Comparison of ENCODE assay signal across 11 cellular contexts in the genomic region with DNA sequence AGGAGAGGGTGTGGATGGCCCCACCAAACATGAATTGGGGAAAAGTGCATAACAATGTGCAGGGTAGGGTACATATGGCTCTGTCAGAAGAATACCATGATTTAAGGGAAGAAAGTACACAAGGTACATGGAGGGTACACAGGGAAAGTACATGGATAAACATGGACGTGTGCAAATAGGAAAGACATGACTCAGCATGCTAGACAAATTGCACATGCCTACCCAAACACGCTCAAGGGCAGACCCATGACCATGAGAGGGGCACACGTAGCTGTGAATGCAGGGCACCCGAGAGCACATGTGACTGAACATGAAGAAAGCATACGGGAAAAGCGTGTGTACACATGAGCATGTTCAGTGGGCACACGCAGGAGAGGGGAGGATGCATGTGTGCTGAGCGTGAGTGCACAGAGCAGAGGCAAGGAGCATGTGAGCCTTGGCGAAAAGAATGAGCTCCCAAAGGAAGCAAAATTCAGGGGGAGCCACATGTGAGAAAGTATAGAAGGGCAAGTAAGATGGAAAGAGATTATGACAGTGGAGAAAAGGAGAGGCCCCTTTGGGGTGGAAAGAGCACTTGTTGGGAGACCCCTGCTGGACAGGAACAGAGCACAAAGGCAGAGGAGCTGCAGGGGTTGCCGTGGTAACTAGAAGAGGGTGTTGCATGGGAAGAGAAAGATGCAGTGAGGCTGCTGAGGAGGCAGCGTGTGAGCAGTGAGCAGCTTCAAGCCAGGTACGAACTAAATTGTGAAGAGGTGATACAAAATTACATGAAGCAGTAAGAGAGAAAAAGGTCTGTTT. TPM values are rescaled to one million over a fixed set of nuclear protein-coding genes. Genes with fewer than 3 reads are reported as not detected.
A peak's percentile ranks its signal among the peaks of the same experiment; 100 is the strongest.
DNase-seq lines count a peak whose midpoint lies in the region; TF ChIP-seq lines count a peak whose summit lies in the region.
"Had no signal": no experiment of that assay in that cellular context is flagged by ENCODE, and none has a peak within 500 bp of the region (broad histone marks: within the 10 kb centered on the region; RNA-seq: fewer than 3 reads in every experiment).

No MANE protein-coding gene starts in this region.

- no peaks in the 10 kb centered on the region for H3K27me3 ChIP-seq in brain microvascular endothelial cell (replicated peaks)

- no peak overlapping the region for H3K4me3 Mint-ChIP-seq in activated naive CD4-positive, alpha-beta T cell treated with anti-CD3 and anti-CD28 coated beads for 36 hours
- no peak overlapping the region for H3K4me3 Mint-ChIP-seq in activated T-helper 2 cell treated with anti-CD3 and anti-CD28 coated beads, Interferon-gamma antibody, Interleukin-2, Interleukin-4, amounts not matched to agents 10 μg/mL and 5 μg/mL and 100 μg/mL, durations not matched to agents 14 hours and 24 hours and 36 hours (ENCODE audit: low read depth)
- H3K4me3 Mint-ChIP-seq: immature natural killer cell had no signal

- peaks cover 47% of the 10 kb centered on the region for H3K36me3 ChIP-seq in brain microvascular endothelial cell (replicated peaks)

- no peaks in the 10 kb centered on the region for H3K9me3 Mint-ChIP-seq in activated naive CD4-positive, alpha-beta T cell treated with anti-CD3 and anti-CD28 coated beads for 36 hours
- no peaks in the 10 kb centered on the region for H3K9me3 Mint-ChIP-seq in activated T-helper 2 cell treated with anti-CD3 and anti-CD28 coated beads, Interferon-gamma antibody, Interleukin-2, Interleukin-4, amounts not matched to agents 10 μg/mL and 5 μg/mL and 100 μg/mL, durations not matched to agents 14 hours and 24 hours and 36 hours

- peak; percentile 64 for TF ChIP-seq CTCF in brain microvascular endothelial cell (IDR thresholded peaks at IDR 0.05; ENCODE audit: low read depth, low read length, missing control alignments)

- no peak overlapping the region for H3K27ac Mint-ChIP-seq in activated naive CD4-positive, alpha-beta T cell treated with anti-CD3 and anti-CD28 coated beads for 36 hours
- H3K27ac Mint-ChIP-seq in activated T-helper 2 cell treated with anti-CD3 and anti-CD28 coated beads, Interferon-gamma antibody, Interleukin-2, Interleukin-4, amounts not matched to agents 10 μg/mL and 5 μg/mL and 100 μg/mL, durations not matched to agents 14 hours and 24 hours and 36 hours = no peak overlapping the region
- H3K27ac Mint-ChIP-seq: immature natural killer cell had no signal

- in situ Hi-C loops in brain microvascular endothelial cell (cut with HindIII; ENCODE audit: low pct_ligation_motif_present, low sequenced_read_pairs) = no loop called here

- no peaks in the 10 kb centered on the region for H3K4me1 Mint-ChIP-seq in activated naive CD4-positive, alpha-beta T cell treated with anti-CD3 and anti-CD28 coated beads for 36 hours (ENCODE audit: low read depth)
- no peaks in the 10 kb centered on the region for H3K4me1 Mint-ChIP-seq in activated T-helper 2 cell treated with anti-CD3 and anti-CD28 coated beads, Interferon-gamma antibody, Interleukin-2, Interleukin-4, amounts not matched to agents 10 μg/mL and 5 μg/mL and 100 μg/mL, durations not matched to agents 14 hours and 24 hours and 36 hours (ENCODE audit: low read depth)
- H3K4me1 Mint-ChIP-seq: immature natural killer cell had no signal

- intact Hi-C loops in activated naive CD4-positive, alpha-beta T cell treated with anti-CD3 and anti-CD28 coated beads for 36 hours (cut with micrococcal nuclease) = no loop called here
- intact Hi-C loops in activated T-helper 2 cell treated with anti-CD3 and anti-CD28 coated beads, Interferon-gamma antibody, Interleukin-2, Interleukin-4, amounts not matched to agents 10 μg/mL and 5 μg/mL and 100 μg/mL, durations not matched to agents 14 hours and 24 hours and 36 hours (cut with micrococcal nuclease) = no loop called here

- H3K36me3 Mint-ChIP-seq in activated naive CD4-positive, alpha-beta T cell treated with anti-CD3 and anti-CD28 coated beads for 36 hours (ENCODE audit: low read depth) = peaks cover 5% of the 10 kb centered on the region
- H3K36me3 Mint-ChIP-seq in activated T-helper 2 cell treated with anti-CD3 and anti-CD28 coated beads, Interferon-gamma antibody, Interleukin-2, Interleukin-4, amounts not matched to agents 10 μg/mL and 5 μg/mL and 100 μg/mL, durations not matched to agents 14 hours and 24 hours and 36 hours (ENCODE audit: low read depth) = no peaks in the 10 kb centered on the region

- no peak overlapping the region for H3K27ac ChIP-seq in brain microvascular endothelial cell
- H3K27ac ChIP-seq: HL-60 had no signal

- H3K27me3 Mint-ChIP-seq in activated naive CD4-positive, alpha-beta T cell treated with anti-CD3 and anti-CD28 coated beads for 36 hours (ENCODE audit: low read depth) = no peaks in the 10 kb centered on the region
- no peaks in the 10 kb centered on the region for H3K27me3 Mint-ChIP-seq in activated T-helper 2 cell treated with anti-CD3 and anti-CD28 coated beads, Interferon-gamma antibody, Interleukin-2, Interleukin-4, amounts not matched to agents 10 μg/mL and 5 μg/mL and 100 μg/mL, durations not matched to agents 14 hours and 24 hours and 36 hours (ENCODE audit: low read depth)

- DNase-seq in activated naive CD4-positive, alpha-beta T cell treated with anti-CD3 and anti-CD28 coated beads for 36 hours = peak; percentile 12
- DNase-seq in activated naive CD4-positive, alpha-beta T cell treated with Interleukin-2 at 50 U/mL for 16 hours = no peak
- DNase-seq in NCI-H1105 treated with DMSO at 0.1 percent for 48 hours (lab: John Stamatoyannopoulos, UW) = peak; percentile 74
- DNase-seq in brain microvascular endothelial cell = peak; percentile 20
- peak; percentile 75 for DNase-seq in putamen (ENCODE audit: low spot score)
- no peak for DNase-seq in NCI-H1048 (lab: John Stamatoyannopoulos, UW)
- no peak for DNase-seq in activated T-helper 2 cell treated with anti-CD3 and anti-CD28 coated beads, Interferon-gamma antibody, Interleukin-2, Interleukin-4, amounts not matched to agents 10 μg/mL and 5 μg/mL and 100 μg/mL, durations not matched to agents 14 hours and 24 hours and 36 hours (ENCODE audit: low spot score)
- no peak for DNase-seq in activated CD8-positive, alpha-beta memory T cell treated with anti-CD3 and anti-CD28 coated beads, Interleukin-2, amount 50 U/mL, for 48 hours
- DNase-seq: activated CD8-positive, alpha-beta memory T cell treated with anti-CD3 and anti-CD28 coated beads, Interleukin-2, amount 50 U/mL, for 4 hours; immature natural killer cell had no signal

- CTCF ChIA-PET in activated naive CD4-positive, alpha-beta T cell treated with anti-CD3 and anti-CD28 coated beads for 36 hours (lab: Charles Lee) = interaction anchor here (0.6 to 0.9 kb wide), 2 partner anchors 27 to 64 kb away, joined by 3 to 6 read pairs; no protein-coding TSS in a partner anchor

- no peak overlapping the region for H3K4me3 ChIP-seq in brain microvascular endothelial cell (ENCODE audit: low read depth, low read length)

RNA-seq across cellular contexts. Expression of a gene that starts 17.8 kb away (rescaled TPM):
- total RNA-seq in activated naive CD4-positive, alpha-beta T cell treated with anti-CD3 and anti-CD28 coated beads for 36 hours = not detected
- not detected in 2 replicates for total RNA-seq in activated T-helper 2 cell treated with anti-CD3 and anti-CD28 coated beads, Interferon-gamma antibody, Interleukin-2, Interleukin-4, amounts not matched to agents 10 μg/mL and 5 μg/mL and 100 μg/mL, durations not matched to agents 14 hours and 24 hours and 36 hours

RNA-seq across cellular contexts. Expression of a gene that starts 30.2 kb away (rescaled TPM):
- 10 to 100 TPM in 1 of 2 experiments, 1 to 10 TPM in 1; 8.0 to 11.2 TPM for total RNA-seq in activated naive CD4-positive, alpha-beta T cell treated with anti-CD3 and anti-CD28 coated beads for 36 hours
- 17.0 and 21.1 TPM in 2 replicates for total RNA-seq in activated T-helper 2 cell treated with anti-CD3 and anti-CD28 coated beads, Interferon-gamma antibody, Interleukin-2, Interleukin-4, amounts not matched to agents 10 μg/mL and 5 μg/mL and 100 μg/mL, durations not matched to agents 14 hours and 24 hours and 36 hours

RNA-seq across cellular contexts. Expression of a gene that starts 43.2 kb away (rescaled TPM):
- total RNA-seq in activated naive CD4-positive, alpha-beta T cell treated with anti-CD3 and anti-CD28 coated beads for 36 hours = under 1 TPM in 1 of 2 experiments, not detected in 1; 0.31 TPM
- total RNA-seq in activated T-helper 2 cell treated with anti-CD3 and anti-CD28 coated beads, Interferon-gamma antibody, Interleukin-2, Interleukin-4, amounts not matched to agents 10 μg/mL and 5 μg/mL and 100 μg/mL, durations not matched to agents 14 hours and 24 hours and 36 hours = 0.34 TPM in 2 replicates

RNA-seq across cellular contexts. Expression of a gene that starts 54.1 kb away (rescaled TPM):
- total RNA-seq in activated naive CD4-positive, alpha-beta T cell treated with anti-CD3 and anti-CD28 coated beads for 36 hours = not detected
- not detected in 2 replicates for total RNA-seq in activated T-helper 2 cell treated with anti-CD3 and anti-CD28 coated beads, Interferon-gamma antibody, Interleukin-2, Interleukin-4, amounts not matched to agents 10 μg/mL and 5 μg/mL and 100 μg/mL, durations not matched to agents 14 hours and 24 hours and 36 hours

Comparison
In these comparisons a context has a peak if more than half of its experiments do, and no peak if none do; other contexts are left out.
1. DNase-seq: peak in activated naive CD4-positive, alpha-beta T cell treated with anti-CD3 and anti-CD28 coated beads for 36 hours (single experiment), NCI-H1105 treated with DMSO at 0.1 percent for 48 hours (single experiment), brain microvascular endothelial cell (single experiment) and putamen (single experiment); none in activated naive CD4-positive, alpha-beta T cell treated with Interleukin-2 at 50 U/mL for 16 hours (single experiment), NCI-H1048 (single experiment), activated T-helper 2 cell treated with anti-CD3 and anti-CD28 coated beads, Interferon-gamma antibody, Interleukin-2, Interleukin-4, amounts not matched to agents 10 μg/mL and 5 μg/mL and 100 μg/mL, durations not matched to agents 14 hours and 24 hours and 36 hours (single experiment) and activated CD8-positive, alpha-beta memory T cell treated with anti-CD3 and anti-CD28 coated beads, Interleukin-2, amount 50 U/mL, for 48 hours (single experiment).